Comparison of ENCODE assay signal across 8 cellular contexts in the genomic region with DNA sequence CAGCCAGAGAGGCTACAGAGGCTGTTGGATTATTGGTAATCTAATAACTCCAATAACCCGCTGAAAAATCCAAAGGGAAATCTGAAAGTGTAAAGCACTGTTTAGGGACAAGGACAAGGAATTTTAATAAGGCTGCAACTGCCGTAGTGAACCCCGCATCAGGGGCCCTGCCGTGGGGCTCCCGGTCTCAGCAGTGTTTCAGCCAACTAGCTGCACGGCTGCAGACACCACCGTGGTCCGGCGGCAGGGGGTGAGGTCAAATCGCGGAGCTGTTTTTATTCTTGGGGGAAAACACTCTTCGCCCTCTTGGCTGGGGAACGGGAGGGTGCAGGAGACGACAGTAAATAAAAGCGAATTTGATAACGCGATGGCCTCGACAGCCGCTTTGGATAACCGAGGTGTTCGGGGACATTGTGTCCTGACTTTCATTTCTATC. TPM values are rescaled to one million over a fixed set of nuclear protein-coding genes. Genes with fewer than 3 reads are reported as not detected.
DNase-seq lines count a peak whose midpoint lies in the region; ATAC-seq, FAIRE-seq and TF ChIP-seq lines count a peak whose summit lies in the region.

No MANE protein-coding gene starts in this region.

- no peaks in the 10 kb centered on the region for H3K79me2 ChIP-seq in GM12878 (ENCODE audit: control insufficient read depth, insufficient read depth, low read length)

- H3K9ac ChIP-seq in GM12878 (ENCODE audit: control insufficient read depth, insufficient read depth, low read length): no peak overlapping the region

- no peak overlapping the region for H2AFZ ChIP-seq in GM12878 (ENCODE audit: control insufficient read depth, low read depth, low read length)

- H3K4me2 ChIP-seq in GM12878 (ENCODE audit: control insufficient read depth, insufficient read depth): peak overlapping the region; percentile 83

- intact Hi-C loops in GM12878 (cut with micrococcal nuclease; ENCODE audit: unreplicated experiment): loop anchor here (1.0 to 10.0 kb wide), 2 partner anchors 1086 to 1215 kb away; no protein-coding TSS in a partner anchor

- POLR2A ChIA-PET in GM12878 (lab: Charles Lee): no interaction called here

- TF ChIP-seq CTCF in GM12878 (IDR thresholded peaks at IDR 0.05 in 2 of 3, conservative IDR thresholded peaks at IDR 0.05 in 1 of 3; ENCODE audit: control insufficient read depth in 2 of 3, extremely low read depth in 1 of 3, insufficient read depth in 1 of 3, low read depth in 3 of 3, low read length in 3 of 3): no peak

- no peaks in the 10 kb centered on the region for H4K20me1 ChIP-seq in GM12878 (ENCODE audit: control insufficient read depth, insufficient read depth)

- RAD21 ChIA-PET in GM12878 (lab: Charles Lee; ENCODE audit: unreplicated experiment): interaction anchor here (1.0 to 7.2 kb wide), 16 partner anchors 8 to 1534 kb away, joined by 3 to 130 read pairs (median 4); no protein-coding TSS in a partner anchor

- in situ Hi-C loops in ACHN (cut with HindIII; ENCODE audit: low pct_ligation_motif_present, low pct_unique_long_range_greater_than_20kb, low sequenced_read_pairs): no loop called here
- in situ Hi-C loops in GM12878 (cut with MboI): loop anchor here (5.0 kb wide), 2 partner anchors 1303 to 1408 kb away; no protein-coding TSS in a partner anchor

- no peak for FAIRE-seq in GM12878 (lab: Jason Lieb, UNC)

- SMC1A ChIA-PET in GM12878 (lab: Charles Lee; ENCODE audit: uncharacterized antibody, unreplicated experiment): interaction anchor here (0.7 to 4.2 kb wide), 12 partner anchors 8 to 1534 kb away, joined by 3 to 118 read pairs (median 4); no protein-coding TSS in a partner anchor

- H3K27me3 ChIP-seq in GM12878 (replicated peaks in 1 of 2; ENCODE audit: control insufficient read depth in 2 of 2, insufficient read depth in 2 of 2, low read length in 1 of 2) (peaks cover 16 to 23% of the 10 kb centered on the region in 2 experiments), layer of hippocampus (ENCODE audit: control insufficient read depth, insufficient read depth, low read length) (no peaks in the 10 kb centered on the region)

- H3K36me3 ChIP-seq in GM12878 (ENCODE audit: control insufficient read depth in 2 of 2, insufficient read depth in 2 of 2, low read length in 1 of 2): no peaks in the 10 kb centered on the region

- peak overlapping the region; percentile 50; the same call in 1 of the 2 replicates for H3K4me3 ChIP-seq in GM12878

- DNase-seq in ACHN: peak; percentile 24
- peak; percentile 75 for DNase-seq in NCI-H345 treated with DMSO at 0.1 percent for 48 hours (lab: John Stamatoyannopoulos, UW; ENCODE audit: unreplicated experiment)
- DNase-seq in GM12878 (ENCODE audit: low read depth, low spot score): no peak
- peak; percentile 63 for DNase-seq in stimulated activated CD8-positive, alpha-beta memory T cell treated with anti-CD3 and anti-CD28 coated beads, Interleukin-4, amount 100 ng/mL, for 48 hours

- H3K9me3 ChIP-seq in GM12878 (replicated peaks; ENCODE audit: control insufficient read depth, insufficient read depth, low read length): no peaks in the 10 kb centered on the region

- no peak for TF ChIP-seq RAD21 in GM12878 (IDR thresholded peaks at IDR 0.05; ENCODE audit: insufficient read depth, low read depth, low read length)

- no peaks in the 10 kb centered on the region; the same call in 1 of the 2 replicates for H3K4me1 ChIP-seq in GM12878 (ENCODE audit: control insufficient read depth, insufficient read depth, low read length)

- H3K27ac ChIP-seq in GM12878 (ENCODE audit: control insufficient read depth, insufficient read depth) (no peak overlapping the region), layer of hippocampus (ENCODE audit: low read depth, low read length) (peak overlapping the region; percentile 89)

- BruUV-seq in GM12878 (replicated peaks; lab: Mats Ljungman, UMichigan): no TSS peak

- 2% methylated on average over 21 of the region's 21 CpGs for WGBS in GM12878 (ENCODE audit: insufficient coverage, insufficient replicate concordance, low lambda C conversion rate, missing lambda C conversion rate)

- TF ChIP-seq POLR2A in GM12878 (IDR thresholded peaks at IDR 0.05; ENCODE audit: low read depth, low read length): no peak

- no peak for ATAC-seq in GM12878
- no peak for ATAC-seq in GM18511 (IDR thresholded peaks at IDR 0.05; ENCODE audit: unreplicated experiment)
- ATAC-seq in GM21447 (IDR thresholded peaks at IDR 0.05; ENCODE audit: unreplicated experiment): no peak
- no peak for ATAC-seq in HG02623 (IDR thresholded peaks at IDR 0.05; ENCODE audit: unreplicated experiment)

- CTCF ChIA-PET in GM12878 (lab: Yijun Ruan, JAX): interaction anchor here (0.6 to 9.7 kb wide), 68 partner anchors 8 to 1415 kb away, joined by 3 to 437 read pairs (median 4); partner anchors contain the start of gene RTP4

- TF ChIP-seq EP300 in GM12878 (IDR thresholded peaks at IDR 0.05; ENCODE audit: borderline replicate concordance in 1 of 2, control insufficient read depth in 1 of 2, low read depth in 2 of 2, low read length in 2 of 2): no peak

TF ChIP-seq in GM12878, 131 proteins besides CTCF, POLR2A, EP300 and RAD21:
- no peak for TF ChIP-seq CBFB (IDR thresholded peaks at IDR 0.05; ENCODE audit: low read depth)
- TF ChIP-seq, protein P1, sequence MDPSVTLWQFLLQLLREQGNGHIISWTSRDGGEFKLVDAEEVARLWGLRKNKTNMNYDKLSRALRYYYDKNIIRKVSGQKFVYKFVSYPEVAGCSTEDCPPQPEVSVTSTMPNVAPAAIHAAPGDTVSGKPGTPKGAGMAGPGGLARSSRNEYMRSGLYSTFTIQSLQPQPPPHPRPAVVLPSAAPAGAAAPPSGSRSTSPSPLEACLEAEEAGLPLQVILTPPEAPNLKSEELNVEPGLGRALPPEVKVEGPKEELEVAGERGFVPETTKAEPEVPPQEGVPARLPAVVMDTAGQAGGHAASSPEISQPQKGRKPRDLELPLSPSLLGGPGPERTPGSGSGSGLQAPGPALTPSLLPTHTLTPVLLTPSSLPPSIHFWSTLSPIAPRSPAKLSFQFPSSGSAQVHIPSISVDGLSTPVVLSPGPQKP (IDR thresholded peaks at IDR 0.05; ENCODE audit: low read depth, low read length): 0 out of 2 replicates have a peak, but pooled peaks have one; percentile 4

RNA-seq across cellular contexts. Expression of gene BCL6, which starts 6.1 kb away (rescaled TPM):
- not detected in 2 replicates for total RNA-seq in GM12878 (2013; cell fraction: nucleolus; rRNA removed)
- total RNA-seq in GM12878 (2014; rRNA removed): 0.16 and 0.34 TPM in 2 replicates
- 0.18 and 0.28 TPM in 2 replicates for total RNA-seq in GM12878 (2014; rRNA removed; fragmentation: Illumina TruSeq; extraction: Trizol)
- total RNA-seq in GM12878 (2021): 0.64 and 0.85 TPM in 2 replicates
- polyA plus RNA-seq in GM12878 (2011; ENCODE audit: low read depth): not detected
- polyA plus RNA-seq in GM12878 (2011; rRNA removed): 0.12 TPM in 1 of 2 replicates, not detected in the other
- 0.08 and 0.22 TPM in 2 replicates for polyA plus RNA-seq in GM12878 (2011; cell fraction: cytosol; rRNA removed)
- 0.18 and 0.21 TPM in 2 replicates for polyA plus RNA-seq in GM12878 (2011; cell fraction: nucleus; rRNA removed)
- 0.21 and 0.37 TPM in 2 replicates for polyA plus RNA-seq in GM12878 (2012)
- 0.27 and 0.31 TPM in 2 replicates for polyA plus RNA-seq in GM12878 (2014; fragmentation: Illumina TruSeq; extraction: Trizol)
- polyA plus RNA-seq in GM12878 (2014; fragmentation: Nextera tagmentation; extraction: Ambion mirVana): under 1 TPM; 0.04 to 0.06 TPM
- polyA plus RNA-seq in GM12878 (2014; rRNA removed): 0.24 and 0.37 TPM in 2 replicates
- polyA plus RNA-seq in GM12878 (2016; fragmentation: Nextera tagmentation; extraction: Ambion mirVana): under 1 TPM; 0.10 to 0.11 TPM
- 0.10 TPM in 1 of 2 replicates, not detected in the other for polyA minus RNA-seq in GM12878 (2011; rRNA and poly(A)+ RNA removed)
- polyA minus RNA-seq in GM12878 (2011; cell fraction: cytosol; rRNA and poly(A)+ RNA removed): not detected in 2 replicates
- 0.12 TPM in 1 of 2 replicates, not detected in the other for polyA minus RNA-seq in GM12878 (2011; cell fraction: nucleus; rRNA and poly(A)+ RNA removed)

RNA-seq across cellular contexts. Expression of gene RTP2, which starts 36.8 kb away (rescaled TPM):
- total RNA-seq in GM12878 (2013; cell fraction: nucleolus; rRNA removed): not detected in 2 replicates
- not detected in 2 replicates for total RNA-seq in GM12878 (2014; rRNA removed)
- not detected in 2 replicates for total RNA-seq in GM12878 (2014; rRNA removed; fragmentation: Illumina TruSeq; extraction: Trizol)
- total RNA-seq in GM12878 (2021): not detected in 2 replicates
- polyA plus RNA-seq in GM12878 (2011; ENCODE audit: low read depth): not detected
- polyA plus RNA-seq in GM12878 (2011; rRNA removed): not detected in 2 replicates
- polyA plus RNA-seq in GM12878 (2011; cell fraction: cytosol; rRNA removed): not detected in 2 replicates
- polyA plus RNA-seq in GM12878 (2011; cell fraction: nucleus; rRNA removed): not detected in 2 replicates
- polyA plus RNA-seq in GM12878 (2012): not detected in 2 replicates
- polyA plus RNA-seq in GM12878 (2014; fragmentation: Illumina TruSeq; extraction: Trizol): not detected in 2 replicates
- polyA plus RNA-seq in GM12878 (2014; fragmentation: Nextera tagmentation; extraction: Ambion mirVana): not detected
- not detected in 2 replicates for polyA plus RNA-seq in GM12878 (2014; rRNA removed)
- polyA plus RNA-seq in GM12878 (2016; fragmentation: Nextera tagmentation; extraction: Ambion mirVana): not detected
- not detected in 2 replicates for polyA minus RNA-seq in GM12878 (2011; rRNA and poly(A)+ RNA removed)
- polyA minus RNA-seq in GM12878 (2011; cell fraction: cytosol; rRNA and poly(A)+ RNA removed): not detected in 2 replicates
- polyA minus RNA-seq in GM12878 (2011; cell fraction: nucleus; rRNA and poly(A)+ RNA removed): not detected in 2 replicates
